9 cellular contexts compared by ENCODE assay signal in genomic region chr15:99683000-99683670, GRCh38. TPM values are rescaled to one million over a fixed set of nuclear protein-coding genes. Genes with fewer than 3 reads are reported as not detected.
DNase-seq lines count a peak whose midpoint lies in the region; TF ChIP-seq lines count a peak whose summit lies in the region.
"Had no signal": no experiment of that assay in that cellular context is flagged by ENCODE, and none has a peak within 500 bp of the region (broad histone marks: within the 10 kb centered on the region; RNA-seq: fewer than 3 reads in every experiment).

No MANE protein-coding gene starts in this region.

- peaks cover 30% of the 10 kb centered on the region for H3K36me3 Mint-ChIP-seq in activated naive CD4-positive, alpha-beta T cell treated with anti-CD3 and anti-CD28 coated beads, Interleukin-2, amount 50 U/mL, for 24 hours

- peaks cover 60% of the 10 kb centered on the region for H3K4me1 Mint-ChIP-seq in activated naive CD4-positive, alpha-beta T cell treated with anti-CD3 and anti-CD28 coated beads, Interleukin-2, amount 50 U/mL, for 24 hours

- H3K36me3 ChIP-seq in ascending aorta, result peaks cover 15 to 16% of the 10 kb centered on the region in 2 donors
- peaks cover 0 to 7% of the 10 kb centered on the region in 2 donors for H3K36me3 ChIP-seq in vagina

- H3K4me3 ChIP-seq in ascending aorta, result no peak overlapping the region
- H3K4me3 ChIP-seq in vagina, result no peak overlapping the region

- H3K27me3 Mint-ChIP-seq in activated naive CD4-positive, alpha-beta T cell treated with anti-CD3 and anti-CD28 coated beads, Interleukin-2, amount 50 U/mL, for 24 hours, result no peaks in the 10 kb centered on the region

- no peak for DNase-seq in activated naive CD4-positive, alpha-beta T cell treated with anti-CD3 and anti-CD28 coated beads, Interleukin-2, amount 50 U/mL, for 16 hours
- DNase-seq in ascending aorta (ENCODE audit: low spot score in 2 of 2), result no peak
- peak; percentile 89 for DNase-seq in kidney tubule cell (ENCODE audit: low spot score)
- no peak for DNase-seq in vagina (ENCODE audit: extremely low spot score in 2 of 2)
- no peak for DNase-seq in NOMO-1 treated with dmso at 0.1 percent for 144 hours (lab: John Stamatoyannopoulos, UW; ENCODE audit: unreplicated experiment)
- no peak for DNase-seq in HCEC 1CT
- no peak for DNase-seq in GF-D8 (lab: John Stamatoyannopoulos, UW)
- DNase-seq: activated CD4-positive, alpha-beta T cell treated with anti-CD3 and anti-CD28 coated beads, Interleukin-2, amount 50 U/mL, for 48 hours had no signal

- TF ChIP-seq CTCF in ascending aorta (IDR thresholded peaks at IDR 0.05) (no peak), vagina (IDR thresholded peaks at IDR 0.05) (no peak)

- no peaks in the 10 kb centered on the region for H3K9me3 Mint-ChIP-seq in activated naive CD4-positive, alpha-beta T cell treated with anti-CD3 and anti-CD28 coated beads, Interleukin-2, amount 50 U/mL, for 24 hours

- intact Hi-C loops in ascending aorta (cut with DNase I) (no loop called here), vagina (cut with DNase I) (no loop called here)

- H3K27me3 ChIP-seq in ascending aorta (no peaks in the 10 kb centered on the region), vagina (no peaks in the 10 kb centered on the region)

- peak overlapping the region; percentile 94 for H3K27ac Mint-ChIP-seq in activated naive CD4-positive, alpha-beta T cell treated with anti-CD3 and anti-CD28 coated beads, Interleukin-2, amount 50 U/mL, for 24 hours

- H3K4me1 ChIP-seq in ascending aorta (no peaks in the 10 kb centered on the region), vagina (no peaks in the 10 kb centered on the region)

- peak overlapping the region; percentile 59 for H3K4me3 Mint-ChIP-seq in activated naive CD4-positive, alpha-beta T cell treated with anti-CD3 and anti-CD28 coated beads, Interleukin-2, amount 50 U/mL, for 24 hours

- TF ChIP-seq POLR2A in vagina (IDR thresholded peaks at IDR 0.05), result no peak

- H3K27ac ChIP-seq in ascending aorta, result peak overlapping the region; percentile 1 to 16
- peak overlapping the region; percentile 36 for H3K27ac ChIP-seq in vagina

- peaks cover 0 to 7% of the 10 kb centered on the region in 2 donors for H3K9me3 ChIP-seq in ascending aorta
- H3K9me3 ChIP-seq in vagina, result no peaks in the 10 kb centered on the region

RNA-seq across cellular contexts. Expression of gene LYSMD4, which starts 50.1 kb away (rescaled TPM):
- total RNA-seq in ascending aorta (not detected), vagina (14.7 TPM)

Comparison
In these comparisons a context has a peak if more than half of its experiments do, and no peak if none do; other contexts are left out.
1. RNA of gene LYSMD4, which starts 50.1 kb away (total RNA-seq): 14.7 TPM in vagina (single experiment); not detected in ascending aorta (single experiment); every median in the first group is over 10 times any median in the second.